ENCODE assay signal across 3 cellular contexts in genomic region chr10:87661861-87662785, GRCh38.
A peak's percentile ranks its signal among the peaks of the same experiment; 100 is the strongest.
TF ChIP-seq lines count a peak whose summit lies in the region.

No MANE protein-coding gene starts in this region.

TF ChIP-seq in A549, 52 proteins besides CTCF, POLR2A, EP300 and RAD21:
- TF ChIP-seq HOXB5 (CRISPR knock-in tag; IDR thresholded peaks at IDR 0.05) (no peak), HES2 (IDR thresholded peaks at IDR 0.05) (no peak), NPAS2 (CRISPR knock-in tag; IDR thresholded peaks at IDR 0.05; ENCODE audit: borderline replicate concordance) (no peak), RNF2 (IDR thresholded peaks at IDR 0.05; ENCODE audit: borderline replicate concordance, low read depth) (no peak), USF2 (IDR thresholded peaks at IDR 0.05) (no peak), ZNF302 (CRISPR knock-in tag; IDR thresholded peaks at IDR 0.05) (no peak), CBX2 (IDR thresholded peaks at IDR 0.05; ENCODE audit: borderline replicate concordance, low read depth) (no peak), TP53 (CRISPR knock-in tag; IDR thresholded peaks at IDR 0.05) (no peak), CHD2 (IDR thresholded peaks at IDR 0.05; ENCODE audit: low read length, partially characterized antibody) (no peak)

TF ChIP-seq in IMR-90, 13 proteins besides CTCF, POLR2A, EP300 and RAD21:
- TF ChIP-seq BHLHE40 (IDR thresholded peaks at IDR 0.05; ENCODE audit: low read depth, low read length) (no peak), MAZ (IDR thresholded peaks at IDR 0.05; ENCODE audit: borderline replicate concordance, low read depth, low read length) (no peak), FOS (IDR thresholded peaks at IDR 0.05; ENCODE audit: low read depth, low read length) (no peak), CEBPB (IDR thresholded peaks at IDR 0.05; ENCODE audit: low read depth, low read length) (no peak), RCOR1 (IDR thresholded peaks at IDR 0.05; ENCODE audit: insufficient replicate concordance, low read length) (no peak), CHD1 (IDR thresholded peaks at IDR 0.05; ENCODE audit: low read depth, low read length) (no peak), NFE2L2 (IDR thresholded peaks at IDR 0.05; ENCODE audit: low read depth, low read length) (no peak), SMC3 (IDR thresholded peaks at IDR 0.05; ENCODE audit: low read depth, low read length) (no peak), RFX5 (IDR thresholded peaks at IDR 0.05; ENCODE audit: low read depth, low read length) (no peak), USF2 (IDR thresholded peaks at IDR 0.05; ENCODE audit: low read depth, low read length) (no peak), ELK1 (IDR thresholded peaks at IDR 0.05; ENCODE audit: borderline replicate concordance, low read depth, low read length) (no peak), MXI1 (IDR thresholded peaks at IDR 0.05; ENCODE audit: borderline replicate concordance, low read depth, low read length) (no peak), MAFK (IDR thresholded peaks at IDR 0.05; ENCODE audit: low read depth, low read length) (no peak)

TF ChIP-seq in HepG2, 621 proteins besides CTCF, POLR2A, EP300 and RAD21:
- TF ChIP-seq GABPA (IDR thresholded peaks at IDR 0.05; ENCODE audit: low read depth, low read length), result no peak
- peak; percentile 60 for TF ChIP-seq GABPA (CRISPR knock-in tag; IDR thresholded peaks at IDR 0.05; ENCODE audit: low read depth)
- no peak for TF ChIP-seq DRAP1 (CRISPR knock-in tag; IDR thresholded peaks at IDR 0.05)
- no peak for TF ChIP-seq NFKB2 (CRISPR knock-in tag; IDR thresholded peaks at IDR 0.05; ENCODE audit: borderline replicate concordance)
- TF ChIP-seq ZBTB34 (CRISPR knock-in tag; IDR thresholded peaks at IDR 0.05), result no peak
TF ChIP-seq in HepG2: peak in this region for 1.
